1 cellular context compared by ENCODE assay signal in the genomic region with DNA sequence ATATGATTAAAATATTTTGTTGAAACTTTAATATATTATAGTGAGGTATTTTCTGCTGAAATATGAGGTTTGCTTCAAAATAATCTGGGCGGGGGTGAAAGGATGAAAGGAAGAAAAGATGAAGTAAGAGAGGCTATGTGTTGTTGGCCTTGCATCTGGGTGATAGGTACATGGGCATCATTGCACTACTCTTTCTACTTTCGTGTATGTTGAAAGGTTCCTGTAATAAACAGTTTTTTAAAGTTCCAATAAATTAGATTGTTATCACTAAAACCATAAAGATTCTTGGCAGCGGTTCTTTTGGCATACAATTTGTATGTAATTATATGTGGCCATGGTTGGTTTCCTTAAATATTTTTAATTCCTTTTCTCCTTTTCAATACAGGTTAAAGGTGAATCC.
TF ChIP-seq lines count a peak whose summit lies in the region.

No MANE protein-coding gene starts in this region.

TF ChIP-seq in HepG2, 621 proteins besides CTCF, POLR2A, EP300 and RAD21:
- TF ChIP-seq, protein P1, sequence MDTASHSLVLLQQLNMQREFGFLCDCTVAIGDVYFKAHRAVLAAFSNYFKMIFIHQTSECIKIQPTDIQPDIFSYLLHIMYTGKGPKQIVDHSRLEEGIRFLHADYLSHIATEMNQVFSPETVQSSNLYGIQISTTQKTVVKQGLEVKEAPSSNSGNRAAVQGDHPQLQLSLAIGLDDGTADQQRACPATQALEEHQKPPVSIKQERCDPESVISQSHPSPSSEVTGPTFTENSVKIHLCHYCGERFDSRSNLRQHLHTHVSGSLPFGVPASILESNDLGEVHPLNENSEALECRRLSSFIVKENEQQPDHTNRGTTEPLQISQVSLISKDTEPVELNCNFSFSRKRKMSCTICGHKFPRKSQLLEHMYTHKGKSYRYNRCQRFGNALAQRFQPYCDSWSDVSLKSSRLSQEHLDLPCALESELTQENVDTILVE (CRISPR knock-in tag; IDR thresholded peaks at IDR 0.05), result no peak
- TF ChIP-seq SIX4 (CRISPR knock-in tag; IDR thresholded peaks at IDR 0.05) (no peak), PRMT3 (CRISPR knock-in tag; IDR thresholded peaks at IDR 0.05; ENCODE audit: borderline replicate concordance, low read depth) (no peak), TBX2 (CRISPR knock-in tag; IDR thresholded peaks at IDR 0.05; ENCODE audit: borderline replicate concordance) (no peak), CHD2 (IDR thresholded peaks at IDR 0.05; ENCODE audit: low read depth, low read length) (no peak), ZNF879 (CRISPR knock-in tag; IDR thresholded peaks at IDR 0.05) (no peak), ZBTB7A (CRISPR knock-in tag; IDR thresholded peaks at IDR 0.05) (no peak), ZNF331 (CRISPR knock-in tag; IDR thresholded peaks at IDR 0.05) (no peak), MXD4 (CRISPR knock-in tag; IDR thresholded peaks at IDR 0.05) (no peak), ONECUT2 (CRISPR knock-in tag; IDR thresholded peaks at IDR 0.05) (no peak), AGO1 (IDR thresholded peaks at IDR 0.05; ENCODE audit: low read depth, low read length, poor library complexity, severe bottlenecking) (no peak)
- TF ChIP-seq, protein P2, sequence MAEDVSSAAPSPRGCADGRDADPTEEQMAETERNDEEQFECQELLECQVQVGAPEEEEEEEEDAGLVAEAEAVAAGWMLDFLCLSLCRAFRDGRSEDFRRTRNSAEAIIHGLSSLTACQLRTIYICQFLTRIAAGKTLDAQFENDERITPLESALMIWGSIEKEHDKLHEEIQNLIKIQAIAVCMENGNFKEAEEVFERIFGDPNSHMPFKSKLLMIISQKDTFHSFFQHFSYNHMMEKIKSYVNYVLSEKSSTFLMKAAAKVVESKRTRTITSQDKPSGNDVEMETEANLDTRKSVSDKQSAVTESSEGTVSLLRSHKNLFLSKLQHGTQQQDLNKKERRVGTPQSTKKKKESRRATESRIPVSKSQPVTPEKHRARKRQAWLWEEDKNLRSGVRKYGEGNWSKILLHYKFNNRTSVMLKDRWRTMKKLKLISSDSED (CRISPR knock-in tag; IDR thresholded peaks at IDR 0.05), result no peak
- TF ChIP-seq, protein P3, sequence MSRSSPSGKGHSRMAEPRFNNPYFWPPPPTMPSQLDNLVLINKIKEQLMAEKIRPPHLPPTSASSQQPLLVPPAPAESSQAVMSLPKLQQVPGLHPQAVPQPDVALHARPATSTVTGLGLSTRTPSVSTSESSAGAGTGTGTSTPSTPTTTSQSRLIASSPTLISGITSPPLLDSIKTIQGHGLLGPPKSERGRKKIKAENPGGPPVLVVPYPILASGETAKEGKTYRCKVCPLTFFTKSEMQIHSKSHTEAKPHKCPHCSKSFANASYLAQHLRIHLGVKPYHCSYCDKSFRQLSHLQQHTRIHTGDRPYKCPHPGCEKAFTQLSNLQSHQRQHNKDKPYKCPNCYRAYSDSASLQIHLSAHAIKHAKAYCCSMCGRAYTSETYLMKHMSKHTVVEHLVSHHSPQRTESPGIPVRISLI (CRISPR knock-in tag; IDR thresholded peaks at IDR 0.05; ENCODE audit: borderline replicate concordance), result no peak
- TF ChIP-seq, protein P4, sequence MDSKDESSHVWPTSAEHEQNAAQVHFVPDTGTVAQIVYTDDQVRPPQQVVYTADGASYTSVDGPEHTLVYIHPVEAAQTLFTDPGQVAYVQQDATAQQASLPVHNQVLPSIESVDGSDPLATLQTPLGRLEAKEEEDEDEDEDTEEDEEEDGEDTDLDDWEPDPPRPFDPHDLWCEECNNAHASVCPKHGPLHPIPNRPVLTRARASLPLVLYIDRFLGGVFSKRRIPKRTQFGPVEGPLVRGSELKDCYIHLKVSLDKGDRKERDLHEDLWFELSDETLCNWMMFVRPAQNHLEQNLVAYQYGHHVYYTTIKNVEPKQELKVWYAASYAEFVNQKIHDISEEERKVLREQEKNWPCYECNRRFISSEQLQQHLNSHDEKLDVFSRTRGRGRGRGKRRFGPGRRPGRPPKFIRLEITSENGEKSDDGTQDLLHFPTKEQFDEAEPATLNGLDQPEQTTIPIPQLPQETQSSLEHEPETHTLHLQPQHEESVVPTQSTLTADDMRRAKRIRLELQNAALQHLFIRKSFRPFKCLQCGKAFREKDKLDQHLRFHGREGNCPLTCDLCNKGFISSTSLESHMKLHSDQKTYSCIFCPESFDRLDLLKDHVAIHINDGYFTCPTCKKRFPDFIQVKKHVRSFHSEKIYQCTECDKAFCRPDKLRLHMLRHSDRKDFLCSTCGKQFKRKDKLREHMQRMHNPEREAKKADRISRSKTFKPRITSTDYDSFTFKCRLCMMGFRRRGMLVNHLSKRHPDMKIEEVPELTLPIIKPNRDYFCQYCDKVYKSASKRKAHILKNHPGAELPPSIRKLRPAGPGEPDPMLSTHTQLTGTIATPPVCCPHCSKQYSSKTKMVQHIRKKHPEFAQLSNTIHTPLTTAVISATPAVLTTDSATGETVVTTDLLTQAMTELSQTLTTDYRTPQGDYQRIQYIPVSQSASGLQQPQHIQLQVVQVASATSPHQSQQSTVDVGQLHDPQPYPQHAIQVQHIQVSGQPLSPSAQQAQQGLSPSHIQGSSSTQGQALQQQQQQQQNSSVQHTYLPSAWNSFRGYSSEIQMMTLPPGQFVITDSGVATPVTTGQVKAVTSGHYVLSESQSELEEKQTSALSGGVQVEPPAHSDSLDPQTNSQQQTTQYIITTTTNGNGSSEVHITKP (CRISPR knock-in tag; IDR thresholded peaks at IDR 0.05; ENCODE audit: low read depth), result no peak
- TF ChIP-seq, protein P5, sequence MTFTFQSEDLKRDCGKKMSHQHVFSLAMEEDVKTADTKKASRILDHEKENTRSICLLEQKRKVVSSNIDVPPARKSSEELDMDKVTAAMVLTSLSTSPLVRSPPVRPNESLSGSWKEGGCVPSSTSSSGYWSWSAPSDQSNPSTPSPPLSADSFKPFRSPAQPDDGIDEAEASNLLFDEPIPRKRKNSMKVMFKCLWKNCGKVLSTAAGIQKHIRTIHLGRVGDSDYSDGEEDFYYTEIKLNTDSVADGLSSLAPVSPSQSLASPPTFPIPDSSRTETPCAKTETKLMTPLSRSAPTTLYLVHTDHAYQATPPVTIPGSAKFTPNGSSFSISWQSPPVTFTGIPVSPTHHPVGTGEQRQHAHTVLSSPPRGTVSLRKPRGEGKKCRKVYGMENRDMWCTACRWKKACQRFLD (CRISPR knock-in tag; IDR thresholded peaks at IDR 0.05; ENCODE audit: borderline replicate concordance), result no peak
- TF ChIP-seq, protein P6, sequence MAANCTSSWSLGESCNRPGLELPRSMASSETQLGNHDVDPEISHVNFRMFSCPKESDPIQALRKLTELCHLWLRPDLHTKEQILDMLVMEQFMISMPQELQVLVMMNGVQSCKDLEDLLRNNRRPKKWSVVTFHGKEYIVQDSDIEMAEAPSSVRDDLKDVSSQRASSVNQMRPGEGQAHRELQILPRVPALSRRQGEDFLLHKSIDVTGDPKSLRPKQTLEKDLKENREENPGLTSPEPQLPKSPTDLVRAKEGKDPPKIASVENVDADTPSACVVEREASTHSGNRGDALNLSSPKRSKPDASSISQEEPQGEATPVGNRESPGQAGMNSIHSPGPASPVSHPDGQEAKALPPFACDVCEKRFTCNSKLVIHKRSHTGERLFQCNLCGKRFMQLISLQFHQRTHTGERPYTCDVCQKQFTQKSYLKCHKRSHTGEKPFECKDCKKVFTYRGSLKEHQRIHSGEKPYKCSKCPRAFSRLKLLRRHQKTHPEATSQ (CRISPR knock-in tag; IDR thresholded peaks at IDR 0.05; ENCODE audit: borderline replicate concordance), result no peak
- TF ChIP-seq, protein P7, sequence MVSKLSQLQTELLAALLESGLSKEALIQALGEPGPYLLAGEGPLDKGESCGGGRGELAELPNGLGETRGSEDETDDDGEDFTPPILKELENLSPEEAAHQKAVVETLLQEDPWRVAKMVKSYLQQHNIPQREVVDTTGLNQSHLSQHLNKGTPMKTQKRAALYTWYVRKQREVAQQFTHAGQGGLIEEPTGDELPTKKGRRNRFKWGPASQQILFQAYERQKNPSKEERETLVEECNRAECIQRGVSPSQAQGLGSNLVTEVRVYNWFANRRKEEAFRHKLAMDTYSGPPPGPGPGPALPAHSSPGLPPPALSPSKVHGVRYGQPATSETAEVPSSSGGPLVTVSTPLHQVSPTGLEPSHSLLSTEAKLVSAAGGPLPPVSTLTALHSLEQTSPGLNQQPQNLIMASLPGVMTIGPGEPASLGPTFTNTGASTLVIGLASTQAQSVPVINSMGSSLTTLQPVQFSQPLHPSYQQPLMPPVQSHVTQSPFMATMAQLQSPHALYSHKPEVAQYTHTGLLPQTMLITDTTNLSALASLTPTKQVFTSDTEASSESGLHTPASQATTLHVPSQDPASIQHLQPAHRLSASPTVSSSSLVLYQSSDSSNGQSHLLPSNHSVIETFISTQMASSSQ (IDR thresholded peaks at IDR 0.05; ENCODE audit: low read depth), result no peak
- TF ChIP-seq, protein P7 (CRISPR knock-in tag; IDR thresholded peaks at IDR 0.05; ENCODE audit: borderline replicate concordance), result no peak
- TF ChIP-seq, protein P8, sequence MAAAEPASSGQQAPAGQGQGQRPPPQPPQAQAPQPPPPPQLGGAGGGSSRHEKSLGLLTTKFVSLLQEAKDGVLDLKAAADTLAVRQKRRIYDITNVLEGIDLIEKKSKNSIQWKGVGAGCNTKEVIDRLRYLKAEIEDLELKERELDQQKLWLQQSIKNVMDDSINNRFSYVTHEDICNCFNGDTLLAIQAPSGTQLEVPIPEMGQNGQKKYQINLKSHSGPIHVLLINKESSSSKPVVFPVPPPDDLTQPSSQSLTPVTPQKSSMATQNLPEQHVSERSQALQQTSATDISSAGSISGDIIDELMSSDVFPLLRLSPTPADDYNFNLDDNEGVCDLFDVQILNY (CRISPR knock-in tag; conservative IDR thresholded peaks at IDR 0.05), result no peak
- TF ChIP-seq, protein P9, sequence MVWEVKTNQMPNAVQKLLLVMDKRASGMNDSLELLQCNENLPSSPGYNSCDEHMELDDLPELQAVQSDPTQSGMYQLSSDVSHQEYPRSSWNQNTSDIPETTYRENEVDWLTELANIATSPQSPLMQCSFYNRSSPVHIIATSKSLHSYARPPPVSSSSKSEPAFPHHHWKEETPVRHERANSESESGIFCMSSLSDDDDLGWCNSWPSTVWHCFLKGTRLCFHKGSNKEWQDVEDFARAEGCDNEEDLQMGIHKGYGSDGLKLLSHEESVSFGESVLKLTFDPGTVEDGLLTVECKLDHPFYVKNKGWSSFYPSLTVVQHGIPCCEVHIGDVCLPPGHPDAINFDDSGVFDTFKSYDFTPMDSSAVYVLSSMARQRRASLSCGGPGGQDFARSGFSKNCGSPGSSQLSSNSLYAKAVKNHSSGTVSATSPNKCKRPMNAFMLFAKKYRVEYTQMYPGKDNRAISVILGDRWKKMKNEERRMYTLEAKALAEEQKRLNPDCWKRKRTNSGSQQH (CRISPR knock-in tag; IDR thresholded peaks at IDR 0.05; ENCODE audit: low read depth), result no peak
